Comparison of ENCODE assay signal across 24 cellular contexts in the genomic region with DNA sequence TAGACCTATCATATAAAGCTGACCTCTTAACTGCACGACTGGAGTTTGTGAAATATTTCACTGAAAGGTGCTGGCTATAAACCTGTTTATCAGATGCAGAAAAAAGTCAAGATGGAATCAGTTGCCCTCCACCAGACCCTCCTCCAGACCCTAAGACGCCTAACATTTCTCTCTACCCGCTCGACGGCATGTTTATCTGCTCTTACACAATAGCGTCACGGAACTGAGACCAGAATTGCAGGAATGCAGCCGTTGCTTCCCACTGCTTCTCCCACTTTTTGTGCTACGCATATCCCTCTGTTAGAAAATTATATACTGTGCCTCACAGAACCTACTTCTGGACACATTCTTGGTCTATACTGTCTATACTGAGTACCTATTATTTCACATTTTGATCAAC. TPM values are rescaled to one million over a fixed set of nuclear protein-coding genes. Genes with fewer than 3 reads are reported as not detected.
"Had no signal": no experiment of that assay in that cellular context is flagged by ENCODE, and none has a peak within 500 bp of the region (broad histone marks: within the 10 kb centered on the region; RNA-seq: fewer than 3 reads in every experiment).

No MANE protein-coding gene starts in this region.

- H3K27me3 Mint-ChIP-seq: activated naive CD8-positive, alpha-beta T cell; stimulated activated naive CD8-positive, alpha-beta T cell treated with anti-CD3 and anti-CD28 coated beads, Interleukin-15, amount 100 ng/mL, for 72 hours had no signal

- H3K36me3 ChIP-seq: gastroesophageal sphincter, heart left ventricle, suprapubic skin, transverse colon, vagina had no signal

- H3K9me3 ChIP-seq: gastroesophageal sphincter, heart left ventricle, suprapubic skin, transverse colon, vagina had no signal

- ATAC-seq: gastroesophageal sphincter; heart left ventricle; naive thymus-derived CD8-positive, alpha-beta T cell; stimulated activated naive CD8-positive, alpha-beta T cell treated with anti-CD3 and anti-CD28 coated beads, Interleukin-15, amount 100 ng/mL, for 72 hours; T-helper 17 cell had no signal

- H3K27me3 ChIP-seq: gastroesophageal sphincter, heart left ventricle, transverse colon, vagina had no signal

- H3K27ac Mint-ChIP-seq: activated B cell treated with CpG ODN at 0.5 μM for 24 hours; activated CD4-positive, alpha-beta memory T cell treated with anti-CD3 and anti-CD28 coated beads for 36 hours; activated naive CD8-positive, alpha-beta T cell; activated T-helper 1 cell treated with anti-CD3 and anti-CD28 coated beads, Interleukin-12 subunit alpha, Interleukin-12 subunit beta, Interleukin-2, Interleukin-4 antibody, amounts not matched to agents 30 ng/mL and 10 ng/mL and 1 ng/mL, durations not matched to agents 14 hours and 24 hours and 36 hours; endodermal cell; naive thymus-derived CD8-positive, alpha-beta T cell; stimulated activated naive CD8-positive, alpha-beta T cell treated with anti-CD3 and anti-CD28 coated beads, Interleukin-15, amount 100 ng/mL, for 72 hours; T-helper 17 cell had no signal

- H3K4me3 Mint-ChIP-seq: activated B cell treated with CpG ODN at 0.5 μM for 24 hours; activated CD4-positive, alpha-beta memory T cell treated with anti-CD3 and anti-CD28 coated beads for 36 hours; activated naive CD8-positive, alpha-beta T cell; activated T-helper 1 cell treated with anti-CD3 and anti-CD28 coated beads, Interleukin-12 subunit alpha, Interleukin-12 subunit beta, Interleukin-2, Interleukin-4 antibody, amounts not matched to agents 30 ng/mL and 10 ng/mL and 1 ng/mL, durations not matched to agents 14 hours and 24 hours and 36 hours; endodermal cell; naive thymus-derived CD8-positive, alpha-beta T cell; stimulated activated naive CD8-positive, alpha-beta T cell treated with anti-CD3 and anti-CD28 coated beads, Interleukin-15, amount 100 ng/mL, for 72 hours; T-helper 17 cell had no signal

- H3K9me3 Mint-ChIP-seq: activated T-helper 1 cell treated with anti-CD3 and anti-CD28 coated beads, Interleukin-12 subunit alpha, Interleukin-12 subunit beta, Interleukin-2, Interleukin-4 antibody, amounts not matched to agents 30 ng/mL and 10 ng/mL and 1 ng/mL, durations not matched to agents 14 hours and 24 hours and 36 hours; stimulated activated naive CD8-positive, alpha-beta T cell treated with anti-CD3 and anti-CD28 coated beads, Interleukin-15, amount 100 ng/mL, for 72 hours had no signal

- H3K4me1 ChIP-seq: gastroesophageal sphincter, heart left ventricle, suprapubic skin, transverse colon, vagina had no signal

- FAIRE-seq: colon, TTC549 had no signal

- H3K4me3 ChIP-seq: dorsolateral prefrontal cortex, gastroesophageal sphincter, heart left ventricle, skin epidermis, suprapubic skin, transverse colon, vagina had no signal

- DNase-seq: activated B cell treated with CpG ODN at 0.5 μM for 24 hours; activated CD4-positive, alpha-beta memory T cell treated with anti-CD3 and anti-CD28 coated beads for 36 hours; activated CD4-positive, alpha-beta T cell treated with anti-CD3 and anti-CD28 coated beads for 4 hours; activated gamma-delta T cell treated with Interleukin-2 at 50 U/mL for 16 hours; activated T-cell treated with anti-CD3 and anti-CD28 coated beads for 4 hours; amniotic stem cell; dorsolateral prefrontal cortex; endodermal cell; heart left ventricle; mesendoderm; naive thymus-derived CD8-positive, alpha-beta T cell; stimulated activated CD4-positive, alpha-beta T cell treated with anti-CD3 and anti-CD28 coated beads, Interleukin-15, amount 100 ng/mL, for 24 hours; stimulated activated CD4-positive, alpha-beta T cell treated with anti-CD3 and anti-CD28 coated beads, Interleukin-2, amount 100 ng/mL, for 48 hours; stimulated activated naive CD8-positive, alpha-beta T cell treated with anti-CD3 and anti-CD28 coated beads, Interleukin-15, amount 100 ng/mL, for 72 hours; T-helper 17 cell; transverse colon had no signal

- H3K36me3 Mint-ChIP-seq: activated CD4-positive, alpha-beta memory T cell treated with anti-CD3 and anti-CD28 coated beads for 36 hours; activated naive CD8-positive, alpha-beta T cell; naive thymus-derived CD8-positive, alpha-beta T cell had no signal

- H3K4me1 Mint-ChIP-seq: activated B cell treated with CpG ODN at 0.5 μM for 24 hours; naive thymus-derived CD8-positive, alpha-beta T cell; stimulated activated naive CD8-positive, alpha-beta T cell treated with anti-CD3 and anti-CD28 coated beads, Interleukin-15, amount 100 ng/mL, for 72 hours; T-helper 17 cell had no signal

- H3K27ac ChIP-seq: dorsolateral prefrontal cortex, gastroesophageal sphincter, heart left ventricle, skin epidermis, suprapubic skin, transverse colon, vagina had no signal

RNA-seq across cellular contexts. Expression of a gene that starts 28.2 kb away (rescaled TPM):
- total RNA-seq: activated B cell treated with CpG ODN at 0.5 μM for 24 hours; gastroesophageal sphincter; naive thymus-derived CD8-positive, alpha-beta T cell; T-helper 17 cell had no signal
- polyA plus RNA-seq: naive thymus-derived CD8-positive, alpha-beta T cell had no signal

RNA-seq across cellular contexts. Expression of a gene that starts 54.3 kb away (rescaled TPM):
- total RNA-seq: activated B cell treated with CpG ODN at 0.5 μM for 24 hours; activated T-helper 1 cell treated with anti-CD3 and anti-CD28 coated beads, Interleukin-12 subunit alpha, Interleukin-12 subunit beta, Interleukin-2, Interleukin-4 antibody, amounts not matched to agents 30 ng/mL and 10 ng/mL and 1 ng/mL, durations not matched to agents 14 hours and 24 hours and 36 hours; naive thymus-derived CD8-positive, alpha-beta T cell; T-helper 17 cell had no signal
- polyA plus RNA-seq: naive thymus-derived CD8-positive, alpha-beta T cell had no signal

RNA-seq across cellular contexts. Expression of a gene that starts 58.0 kb away (rescaled TPM):
- total RNA-seq: activated B cell treated with CpG ODN at 0.5 μM for 24 hours; activated CD4-positive, alpha-beta memory T cell treated with anti-CD3 and anti-CD28 coated beads for 36 hours; activated T-helper 1 cell treated with anti-CD3 and anti-CD28 coated beads, Interleukin-12 subunit alpha, Interleukin-12 subunit beta, Interleukin-2, Interleukin-4 antibody, amounts not matched to agents 30 ng/mL and 10 ng/mL and 1 ng/mL, durations not matched to agents 14 hours and 24 hours and 36 hours; naive thymus-derived CD8-positive, alpha-beta T cell; T-helper 17 cell; vagina had no signal
- polyA plus RNA-seq: naive thymus-derived CD8-positive, alpha-beta T cell had no signal
